ENCODE assay signal across 17 cellular contexts in the genomic region with DNA sequence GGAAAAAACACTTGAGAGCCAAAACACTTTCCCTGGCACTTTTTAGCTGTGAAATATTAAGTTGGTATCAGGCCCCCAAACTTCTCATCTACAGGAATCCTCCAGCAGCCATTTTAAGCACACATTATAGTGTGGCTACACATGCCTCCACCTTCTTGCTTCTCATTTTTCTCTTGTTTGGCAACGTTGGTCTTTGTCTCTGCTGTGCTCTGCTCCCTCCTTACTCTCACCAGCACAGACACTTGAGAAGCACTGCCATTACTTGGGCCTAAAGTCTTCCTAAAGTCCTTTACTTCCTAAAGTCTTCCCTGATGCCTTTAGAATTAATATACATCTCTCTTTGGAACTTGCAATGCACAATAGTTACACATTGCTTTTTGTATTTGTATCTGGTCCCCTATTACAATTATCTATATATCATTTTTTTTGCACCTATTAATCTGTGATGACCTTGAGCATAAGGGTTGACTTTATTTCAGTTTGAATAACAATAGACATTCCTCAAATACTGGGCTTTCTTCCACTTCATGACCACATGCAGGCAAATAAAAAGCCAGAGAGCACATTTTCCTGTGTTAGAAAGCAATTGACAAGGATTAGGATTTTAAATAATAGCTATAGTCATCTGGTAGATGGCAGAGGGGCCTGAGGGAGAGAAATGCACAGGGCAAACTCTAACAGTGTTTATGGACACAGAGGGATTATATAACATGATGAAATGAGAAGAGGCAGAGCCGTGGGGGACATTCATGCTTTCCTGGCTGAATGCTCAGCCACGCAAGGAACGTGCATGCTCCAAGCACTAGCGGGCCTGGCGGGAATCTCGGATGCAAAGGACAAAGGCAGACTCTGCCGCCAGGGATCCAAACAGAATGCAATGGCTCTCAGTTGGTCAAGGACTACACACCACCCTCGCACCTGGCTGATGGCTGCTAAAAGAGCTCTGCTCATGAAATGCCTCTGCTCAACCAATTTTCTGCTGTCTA.
"Had no signal": no experiment of that assay in that cellular context is flagged by ENCODE, and none has a peak within 500 bp of the region (broad histone marks: within the 10 kb centered on the region; RNA-seq: fewer than 3 reads in every experiment).

No MANE protein-coding gene starts in this region.

- H3K36me3 Mint-ChIP-seq: activated naive CD4-positive, alpha-beta T cell treated with anti-CD3 and anti-CD28 coated beads, Interleukin-2, amount 50 U/mL, for 72 hours; brain had no signal

- H3K9me3 Mint-ChIP-seq: activated T-cell treated with anti-CD3 and anti-CD28 coated beads, Interleukin-2, amount 50 U/mL, for 24 hours had no signal

- DNase-seq: activated effector memory CD4-positive, alpha-beta T cell treated with Interleukin-2 at 50 U/mL for 16 hours; activated T-cell treated with anti-CD3 and anti-CD28 coated beads, Interleukin-2, amount 50 U/mL, for 24 hours; amniotic stem cell; cerebellar nuclear complex; dermis blood vessel endothelial cell; foreskin keratinocyte; head of caudate nucleus; kidney glomerular epithelial cell; small intestine; T-helper 17 cell; thyroid gland; uterus had no signal

- H3K4me3 Mint-ChIP-seq: activated T-cell treated with anti-CD3 and anti-CD28 coated beads, Interleukin-2, amount 50 U/mL, for 24 hours; brain; T-helper 17 cell had no signal

- H3K4me1 Mint-ChIP-seq: T-helper 17 cell had no signal

- H3K27ac ChIP-seq: esophagus muscularis mucosa, foreskin keratinocyte, neutrophil, thyroid gland, uterus had no signal

- H3K27ac Mint-ChIP-seq: activated T-cell treated with anti-CD3 and anti-CD28 coated beads, Interleukin-2, amount 50 U/mL, for 24 hours; T-helper 17 cell had no signal

- H3K4me3 ChIP-seq: esophagus muscularis mucosa, thyroid gland, uterus had no signal

- H3K9me3 ChIP-seq: esophagus muscularis mucosa, neutrophil, thyroid gland, uterus had no signal

- H3K4me1 ChIP-seq: esophagus muscularis mucosa, foreskin keratinocyte, thyroid gland, uterus had no signal

- H3K36me3 ChIP-seq: esophagus muscularis mucosa, neutrophil, thyroid gland, uterus had no signal

- H3K27me3 Mint-ChIP-seq: activated T-cell treated with anti-CD3 and anti-CD28 coated beads, Interleukin-2, amount 50 U/mL, for 24 hours; T-helper 17 cell had no signal

- ATAC-seq: activated naive CD4-positive, alpha-beta T cell treated with anti-CD3 and anti-CD28 coated beads, Interleukin-2, amount 50 U/mL, for 72 hours; foreskin keratinocyte; right cardiac atrium; T-helper 17 cell had no signal

- H3K27me3 ChIP-seq: esophagus muscularis mucosa, foreskin keratinocyte, neutrophil, thyroid gland, uterus had no signal
